ENCODE assay signal across 11 cellular contexts in genomic region chr7:73410541-73411131, GRCh38. TPM values are rescaled to one million over a fixed set of nuclear protein-coding genes. Genes with fewer than 3 reads are reported as not detected.
DNase-seq lines count a peak whose midpoint lies in the region; ATAC-seq and TF ChIP-seq lines count a peak whose summit lies in the region.
"Not testable (repeated sequence)": the region's sequence is repeated elsewhere in the genome, so short reads cannot be mapped to it uniquely, and the experiment has no call there.
"Had no signal": no experiment of that assay in that cellular context is flagged by ENCODE, and none has a peak within 500 bp of the region (broad histone marks: within the 10 kb centered on the region; RNA-seq: fewer than 3 reads in every experiment).

No MANE protein-coding gene starts in this region.

- WGBS in right lobe of liver (ENCODE audit: insufficient coverage, low coverage, low lambda C conversion rate, missing lambda C conversion rate) = 20% methylated on average over 4 of the region's 15 CpGs
- WGBS in tibial nerve, 2 donors = 4 to 17% methylated on average over 11 to 13 of the region's 15 CpGs

- intact Hi-C loops in Panc1 (cut with micrococcal nuclease; ENCODE audit: unreplicated experiment); left ventricle myocardium inferior (cut with micrococcal nuclease); right lobe of liver (cut with DNase I): not testable (repeated sequence)

- TF ChIP-seq CTCF in Panc1 (IDR thresholded peaks at IDR 0.05); endothelial cell (IDR thresholded peaks at IDR 0.05; ENCODE audit: unreplicated experiment); left ventricle myocardium inferior (IDR thresholded peaks at IDR 0.05; ENCODE audit: borderline replicate concordance); right lobe of liver (IDR thresholded peaks at IDR 0.05); tibial nerve (IDR thresholded peaks at IDR 0.05): not testable (repeated sequence)

- H3K27ac ChIP-seq in Panc1 (ENCODE audit: low read length) (0 out of 2 replicates have a peak overlapping the region, but pooled peaks have one; percentile 34), left ventricle myocardium inferior (replicated peaks) (peak overlapping the region; percentile 52), tibial nerve (peak overlapping the region in 1 of 4 donors; percentile 1)
- H3K27ac ChIP-seq in right lobe of liver = not testable (repeated sequence)

- H3K9me3 Mint-ChIP-seq in endothelial cell (ENCODE audit: unreplicated experiment) = not testable (repeated sequence)

- TF ChIP-seq POLR2A in right lobe of liver (IDR thresholded peaks at IDR 0.05); tibial nerve (IDR thresholded peaks at IDR 0.05): not testable (repeated sequence)

- H3K4me1 ChIP-seq in Panc1 (ENCODE audit: control insufficient read depth, insufficient read depth, low read length); left ventricle myocardium inferior; right lobe of liver: not testable (repeated sequence)
- peaks cover 0 to 16% (median 3%) of the 10 kb centered on the region in 4 donors for H3K4me1 ChIP-seq in tibial nerve

- DNase-seq in ELR (ENCODE audit: low read depth) = peak; percentile 50
- not testable (repeated sequence) for DNase-seq in Panc1 (ENCODE audit: low read depth, low spot score); endothelial cell (ENCODE audit: low spot score); right lobe of liver
- peak; percentile 67 for DNase-seq in astrocyte of the hippocampus (ENCODE audit: low read depth, low spot score)
- DNase-seq in left ventricle myocardium inferior = peak; percentile 60
- DNase-seq in nucleus accumbens (lab: John Stamatoyannopoulos, UW) = peak in 47 of 56 donors; percentile 10 to 78 (median 40)
- DNase-seq in tibial nerve (ENCODE audit: low spot score in 2 of 2) = peak; percentile 25 to 47

- ATAC-seq in Panc1 (peak; percentile 83), right lobe of liver (peak in 3 of 4 donors; percentile 40 to 51 (median 46))

- in situ Hi-C loops in Panc1 (cut with HindIII; ENCODE audit: low pct_unique_long_range_greater_than_20kb, low sequenced_read_pairs) = not testable (repeated sequence)

- POLR2A ChIA-PET in Panc1 (lab: Charles Lee) = not testable (repeated sequence)

- CTCF ChIA-PET in Panc1 (lab: Charles Lee) = not testable (repeated sequence)

- BruUV-seq in Panc1 (replicated peaks; lab: Mats Ljungman, UMichigan) = not testable (repeated sequence)

- H3K4me3 Mint-ChIP-seq in endothelial cell (ENCODE audit: unreplicated experiment) = not testable (repeated sequence)

- not testable (repeated sequence) for H3K27me3 Mint-ChIP-seq in endothelial cell (ENCODE audit: unreplicated experiment)

- H3K27me3 ChIP-seq in Panc1 (ENCODE audit: control insufficient read depth, insufficient read depth, low read length); left ventricle myocardium inferior (ENCODE audit: low read depth); right lobe of liver; tibial nerve: not testable (repeated sequence)

- H3K9me3 ChIP-seq in Panc1 (ENCODE audit: control insufficient read depth, insufficient read depth, low read depth, low read length); left ventricle myocardium inferior (replicated peaks); right lobe of liver; tibial nerve: not testable (repeated sequence)

- H3K4me1 Mint-ChIP-seq in endothelial cell (ENCODE audit: unreplicated experiment) = not testable (repeated sequence)

- not testable (repeated sequence) for TF ChIP-seq EP300 in tibial nerve (IDR thresholded peaks at IDR 0.05)

- peak overlapping the region; percentile 13 for H3K27ac Mint-ChIP-seq in endothelial cell (ENCODE audit: unreplicated experiment)

- H3K4me3 ChIP-seq in Panc1 (ENCODE audit: low read depth in 2 of 2, low read length in 2 of 2) = 0 out of 4 replicates have a peak overlapping the region, but pooled peaks of 1 of the 2 experiments have one; percentile 7
- H3K4me3 ChIP-seq in left ventricle myocardium inferior = peak overlapping the region; percentile 5
- not testable (repeated sequence) for H3K4me3 ChIP-seq in right lobe of liver, tibial nerve

- H3K36me3 ChIP-seq in Panc1 (ENCODE audit: control insufficient read depth, insufficient read depth, low read length); left ventricle myocardium inferior; right lobe of liver; tibial nerve: not testable (repeated sequence)

- H3K36me3 Mint-ChIP-seq in endothelial cell (ENCODE audit: low read depth, unreplicated experiment) = not testable (repeated sequence)

RNA-seq across cellular contexts. Expression of gene FZD9, which starts 22.9 kb away (rescaled TPM):
- total RNA-seq in Panc1 (2021; ENCODE audit: unreplicated experiment) (3.2 TPM), endothelial cell (ENCODE audit: unreplicated experiment) (2.5 TPM), left ventricle myocardium inferior (0.11 TPM), right lobe of liver (under 1 TPM in 2 of 6 experiments, not detected in 4; 0.09 to 0.27 TPM), tibial nerve (1 to 10 TPM in 3 of 4 donors, under 1 TPM in 1; 0.87 to 3.0 (median 2.5) TPM)
- 7.8 TPM for polyA plus RNA-seq in Panc1 (2012; ENCODE audit: insufficient read length)
- total RNA-seq: activated CD4-positive, alpha-beta memory T cell treated with anti-CD3 and anti-CD28 coated beads, Interleukin-2, amount 10 ng/mL, durations not matched to agents 7 days and 5 days; CD4-positive, alpha-beta T cell; HT-29 had no signal
